In genomic region chr9:134059188-134059641, GRCh38 we compare ENCODE assay signal across 15 cellular contexts. TPM values are rescaled to one million over a fixed set of nuclear protein-coding genes. Genes with fewer than 3 reads are reported as not detected.
A peak's percentile ranks its signal among the peaks of the same experiment; 100 is the strongest.
DNase-seq lines count a peak whose midpoint lies in the region; ATAC-seq and TF ChIP-seq lines count a peak whose summit lies in the region.
"Had no signal": no experiment of that assay in that cellular context is flagged by ENCODE, and none has a peak within 500 bp of the region (broad histone marks: within the 10 kb centered on the region; RNA-seq: fewer than 3 reads in every experiment).

No MANE protein-coding gene starts in this region.

- H3F3A ChIP-seq in SK-N-SH (replicated peaks; ENCODE audit: insufficient read depth), result no peaks in the 10 kb centered on the region

- no peaks in the 10 kb centered on the region for H3K9me2 ChIP-seq in SK-N-SH

- intact Hi-C loops in adrenal gland (cut with DNase I), result loop anchor here in 1 of 2 donors (10.0 kb wide), 1 partner anchor 376 kb away; no protein-coding TSS in a partner anchor
- intact Hi-C loops in tibial artery (cut with DNase I; ENCODE audit: low total_unique reads), result no loop called here

- CTCF ChIA-PET in SK-N-SH (lab: Yijun Ruan, JAX), result interaction anchor here (1.3 kb wide), 1 partner anchor 25 kb away, joined by 3 read pairs; no protein-coding TSS in a partner anchor

- peak overlapping the region; percentile 33; the same call in 1 of the 2 replicates for H3K4me2 ChIP-seq in SK-N-SH

- no peak overlapping the region for H3K9ac ChIP-seq in SK-N-SH

- H3K36me3 ChIP-seq in SK-N-SH (replicated peaks in 1 of 2; ENCODE audit: control insufficient read depth in 1 of 2, insufficient read depth in 2 of 2, low read length in 1 of 2), result peaks cover 0 to 1% of the 10 kb centered on the region in 2 experiments
- no peaks in the 10 kb centered on the region for H3K36me3 ChIP-seq in adrenal gland (replicated peaks in 1 of 2)
- H3K36me3 ChIP-seq in tibial artery, result peaks cover 0 to 3% (median 0%) of the 10 kb centered on the region in 3 donors
- peaks cover 7% of the 10 kb centered on the region for H3K36me3 ChIP-seq in MG63
- H3K36me3 ChIP-seq: cardiac muscle cell had no signal

- TF ChIP-seq CTCF in SK-N-SH (IDR thresholded peaks at IDR 0.05) (no peak), adrenal gland (IDR thresholded peaks at IDR 0.05) (no peak), tibial artery (IDR thresholded peaks at IDR 0.05) (no peak), omental fat pad (IDR thresholded peaks at IDR 0.05) (no peak)

- no peaks in the 10 kb centered on the region for H3K27me3 Mint-ChIP-seq in naive B cell
- H3K27me3 Mint-ChIP-seq: activated naive CD4-positive, alpha-beta T cell treated with anti-CD3 and anti-CD28 coated beads, Interleukin-2, amount 50 U/mL, for 24 hours; CD4-positive, alpha-beta T cell had no signal

- peaks cover 100% of the 10 kb centered on the region for H4K20me1 ChIP-seq in SK-N-SH (ENCODE audit: insufficient read depth)

- H3K4me3 Mint-ChIP-seq in naive B cell, result peak overlapping the region in 5 of 8 donors; percentile 19 to 69 (median 49)
- H3K4me3 Mint-ChIP-seq: activated naive CD4-positive, alpha-beta T cell treated with anti-CD3 and anti-CD28 coated beads, Interleukin-2, amount 50 U/mL, for 24 hours had no signal

- POLR2A ChIA-PET in SK-N-SH (lab: Yijun Ruan, JAX), result no interaction called here

- H3K27ac ChIP-seq in SK-N-SH (ENCODE audit: low read depth in 2 of 2, low read length in 1 of 2), result peak overlapping the region in 1 of 2 experiments; percentile 54; a peak in 3 of 4 replicates
- H3K27ac ChIP-seq in adrenal gland, result peak overlapping the region in 2 of 5 donors; percentile 46 to 83
- H3K27ac ChIP-seq in tibial artery, result no peak overlapping the region
- H3K27ac ChIP-seq: 22Rv1 had no signal

- peaks cover 100% of the 10 kb centered on the region for H3K79me2 ChIP-seq in SK-N-SH (ENCODE audit: insufficient read depth)

- peak; percentile 20 for DNase-seq in SK-N-SH
- peak in 4 of 7 donors; percentile 17 to 52 (median 22) for DNase-seq in adrenal gland
- no peak for DNase-seq in naive B cell
- DNase-seq in tibial artery, result peak; percentile 16 to 40
- DNase-seq in omental fat pad (ENCODE audit: low spot score), result no peak
- no peak for DNase-seq in NCI-H345 treated with DMSO at 0.1 percent for 48 hours (lab: John Stamatoyannopoulos, UW; ENCODE audit: unreplicated experiment)
- DNase-seq in MG63, result no peak
- DNase-seq: NCI-H1092, NCI-H748 treated with DMSO at 0.1 percent for 48 hours had no signal

- no peaks in the 10 kb centered on the region for H3K9me3 ChIP-seq in SK-N-SH
- H3K9me3 ChIP-seq in adrenal gland (replicated peaks in 1 of 3), result no peaks in the 10 kb centered on the region
- H3K9me3 ChIP-seq in tibial artery, result no peaks in the 10 kb centered on the region
- no peaks in the 10 kb centered on the region for H3K9me3 ChIP-seq in MG63

- TF ChIP-seq EP300 in SK-N-SH (IDR thresholded peaks at IDR 0.05; ENCODE audit: borderline replicate concordance in 1 of 2, low read depth in 1 of 2, low read length in 1 of 2), result no peak

- WGBS in SK-N-SH (ENCODE audit: low lambda C conversion rate), result 83% methylated on average over 15 of the region's 16 CpGs
- 83 to 87% (median 85%) methylated on average over 10 to 16 of the region's 16 CpGs for WGBS in adrenal gland, 4 donors

- H3K27ac Mint-ChIP-seq in naive B cell, result peak overlapping the region in 1 of 6 donors; percentile 41
- H3K27ac Mint-ChIP-seq: CD4-positive, alpha-beta T cell had no signal

- no peaks in the 10 kb centered on the region for H3K9me3 Mint-ChIP-seq in naive B cell
- H3K9me3 Mint-ChIP-seq: activated naive CD4-positive, alpha-beta T cell treated with anti-CD3 and anti-CD28 coated beads, Interleukin-2, amount 50 U/mL, for 24 hours; CD4-positive, alpha-beta T cell had no signal

- no peak overlapping the region for H3K4me3 ChIP-seq in SK-N-SH (ENCODE audit: low read depth in 2 of 2, low read length in 1 of 2)
- H3K4me3 ChIP-seq in adrenal gland, result no peak overlapping the region
- H3K4me3 ChIP-seq in tibial artery, result no peak overlapping the region
- H3K4me3 ChIP-seq in MG63, result no peak overlapping the region; the same call in 1 of the 2 replicates
- H3K4me3 ChIP-seq: cardiac muscle cell had no signal

- peaks cover 47 to 73% (median 55%) of the 10 kb centered on the region in 3 donors for H3K4me1 Mint-ChIP-seq in naive B cell

- H3K27me3 ChIP-seq in SK-N-SH (ENCODE audit: insufficient read depth) (no peaks in the 10 kb centered on the region), adrenal gland (no peaks in the 10 kb centered on the region), tibial artery (no peaks in the 10 kb centered on the region), MG63 (no peaks in the 10 kb centered on the region)
- H3K27me3 ChIP-seq: cardiac muscle cell had no signal

- peaks cover 6 to 84% of the 10 kb centered on the region in 2 experiments; a peak in 2 of 4 replicates for H3K4me1 ChIP-seq in SK-N-SH (ENCODE audit: control insufficient read depth in 1 of 2, insufficient read depth in 2 of 2, low read depth in 1 of 2, low read length in 1 of 2)
- peaks cover 74 to 91% of the 10 kb centered on the region in 2 donors for H3K4me1 ChIP-seq in adrenal gland (replicated peaks in 1 of 2)
- H3K4me1 ChIP-seq in tibial artery, result peaks cover 0 to 91% (median 65%) of the 10 kb centered on the region in 4 donors

- no peak for TF ChIP-seq RAD21 in SK-N-SH (IDR thresholded peaks at IDR 0.05; ENCODE audit: low read length)

- ATAC-seq in SK-N-SH treated with all-trans-retinoic acid at 6 μM for 48 hours (no peak), naive B cell (ENCODE audit: low read depth in 2 of 2) (no peak), omental fat pad (ENCODE audit: low FRiP score) (no peak)
- ATAC-seq: HCT116 had no signal

- TF ChIP-seq POLR2A in adrenal gland (IDR thresholded peaks at IDR 0.05), result no peak

- H2AFZ ChIP-seq in SK-N-SH (ENCODE audit: low read depth), result no peak overlapping the region

- no peaks in the 10 kb centered on the region for H3K36me3 Mint-ChIP-seq in naive B cell
- H3K36me3 Mint-ChIP-seq: activated naive CD4-positive, alpha-beta T cell treated with anti-CD3 and anti-CD28 coated beads, Interleukin-2, amount 50 U/mL, for 24 hours had no signal

TF ChIP-seq in SK-N-SH, 30 proteins besides CTCF, POLR2A, EP300 and RAD21 (continues in another document):
- TF ChIP-seq, protein P1, sequence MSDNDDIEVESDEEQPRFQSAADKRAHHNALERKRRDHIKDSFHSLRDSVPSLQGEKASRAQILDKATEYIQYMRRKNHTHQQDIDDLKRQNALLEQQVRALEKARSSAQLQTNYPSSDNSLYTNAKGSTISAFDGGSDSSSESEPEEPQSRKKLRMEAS (IDR thresholded peaks at IDR 0.05; ENCODE audit: low read depth), result no peak
- TF ChIP-seq SIN3A (IDR thresholded peaks at IDR 0.05; ENCODE audit: borderline replicate concordance, low read depth, low read length), result no peak
- no peak for TF ChIP-seq GABPA (IDR thresholded peaks at IDR 0.05; ENCODE audit: low read depth)
- TF ChIP-seq, protein P2, sequence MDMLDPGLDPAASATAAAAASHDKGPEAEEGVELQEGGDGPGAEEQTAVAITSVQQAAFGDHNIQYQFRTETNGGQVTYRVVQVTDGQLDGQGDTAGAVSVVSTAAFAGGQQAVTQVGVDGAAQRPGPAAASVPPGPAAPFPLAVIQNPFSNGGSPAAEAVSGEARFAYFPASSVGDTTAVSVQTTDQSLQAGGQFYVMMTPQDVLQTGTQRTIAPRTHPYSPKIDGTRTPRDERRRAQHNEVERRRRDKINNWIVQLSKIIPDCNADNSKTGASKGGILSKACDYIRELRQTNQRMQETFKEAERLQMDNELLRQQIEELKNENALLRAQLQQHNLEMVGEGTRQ (IDR thresholded peaks at IDR 0.05; ENCODE audit: borderline replicate concordance, low read depth, low read length), result no peak
- TF ChIP-seq CHD2 (IDR thresholded peaks at IDR 0.05; ENCODE audit: low read length, partially characterized antibody), result no peak
- no peak for TF ChIP-seq TCF12 (IDR thresholded peaks at IDR 0.05)

TF ChIP-seq in SK-N-SH treated with all-trans-retinoic acid at 6 μM for 48 hours, 23 proteins besides CTCF, POLR2A, EP300 and RAD21 (continues in another document):
- TF ChIP-seq GLIS3 (CRISPR knock-in tag; IDR thresholded peaks at IDR 0.05) (no peak), ISL1 (CRISPR knock-in tag; IDR thresholded peaks at IDR 0.05) (no peak), TOX (CRISPR knock-in tag; IDR thresholded peaks at IDR 0.05; ENCODE audit: borderline replicate concordance) (no peak), PPARA (CRISPR knock-in tag; IDR thresholded peaks at IDR 0.05; ENCODE audit: borderline replicate concordance) (no peak), ESRRG (CRISPR knock-in tag; IDR thresholded peaks at IDR 0.05) (no peak), CREB5 (CRISPR knock-in tag; IDR thresholded peaks at IDR 0.05; ENCODE audit: low read depth) (no peak)

RNA-seq across cellular contexts. Expression of gene BRD3, which starts 8.6 kb away (rescaled TPM):
- polyA plus RNA-seq in SK-N-SH (2012; rRNA removed) (7.2 and 11.4 TPM in 2 replicates), adrenal gland (10 to 100 TPM in 2 of 3 donors, 1 to 10 TPM in 1; 8.4 to 18.1 (median 10.4) TPM), naive B cell (ENCODE audit: low read depth in 6 of 6) (10 to 100 TPM in 5 of 6 donors, 1 to 10 TPM in 1; 9.0 to 26.2 (median 15.1) TPM)
- 10.2 and 11.5 TPM in 2 replicates for polyA plus RNA-seq in SK-N-SH (2012; cell fraction: cytosol; rRNA removed)
- 14.8 and 22.7 TPM in 2 replicates for polyA plus RNA-seq in SK-N-SH (2012; cell fraction: nucleus; rRNA removed)
- total RNA-seq in adrenal gland (10 to 100 TPM; 16.0 to 73.1 (median 24.1) TPM), omental fat pad (10 to 100 TPM; 13.7 to 39.9 (median 18.7) TPM)
- 3.1 and 5.0 TPM in 2 replicates for total RNA-seq in MG63 (2014; rRNA removed; shearing (Covaris generic); ENCODE audit: low replicate concordance)

RNA-seq across cellular contexts. Expression of gene BRD3OS, which starts 33.9 kb away (rescaled TPM):
- polyA plus RNA-seq in SK-N-SH (2012; rRNA removed), result 21.6 and 23.1 TPM in 2 replicates
- 22.9 and 26.1 TPM in 2 replicates for polyA plus RNA-seq in SK-N-SH (2012; cell fraction: cytosol; rRNA removed)
- polyA plus RNA-seq in SK-N-SH (2012; cell fraction: nucleus; rRNA removed), result 17.2 and 19.8 TPM in 2 replicates
- 10 to 100 TPM; 14.7 to 70.6 (median 29.1) TPM for total RNA-seq in adrenal gland
- 10 to 100 TPM; 18.2 to 22.4 (median 20.0) TPM for polyA plus RNA-seq in adrenal gland
- 10 to 100 TPM; 31.3 to 45.1 (median 35.9) TPM for polyA plus RNA-seq in naive B cell (ENCODE audit: low read depth in 6 of 6)
- total RNA-seq in omental fat pad, result 10 to 100 TPM in 2 of 4 donors, 1 to 10 TPM in 2; 8.8 to 18.3 (median 12.9) TPM
- total RNA-seq in MG63 (2014; rRNA removed; shearing (Covaris generic); ENCODE audit: low replicate concordance), result 7.8 and 18.6 TPM in 2 replicates

Comparison
In these comparisons a context has a peak if more than half of its experiments do, and no peak if none do; other contexts are left out.
1. DNase-seq: peak in SK-N-SH (single experiment), adrenal gland (4 of 7) and tibial artery (2 of 2); none in naive B cell (single experiment), omental fat pad (single experiment), NCI-H345 treated with DMSO at 0.1 percent for 48 hours (single experiment) and MG63 (single experiment).